ENCODE assay signal across 28 cellular contexts in the genomic region with DNA sequence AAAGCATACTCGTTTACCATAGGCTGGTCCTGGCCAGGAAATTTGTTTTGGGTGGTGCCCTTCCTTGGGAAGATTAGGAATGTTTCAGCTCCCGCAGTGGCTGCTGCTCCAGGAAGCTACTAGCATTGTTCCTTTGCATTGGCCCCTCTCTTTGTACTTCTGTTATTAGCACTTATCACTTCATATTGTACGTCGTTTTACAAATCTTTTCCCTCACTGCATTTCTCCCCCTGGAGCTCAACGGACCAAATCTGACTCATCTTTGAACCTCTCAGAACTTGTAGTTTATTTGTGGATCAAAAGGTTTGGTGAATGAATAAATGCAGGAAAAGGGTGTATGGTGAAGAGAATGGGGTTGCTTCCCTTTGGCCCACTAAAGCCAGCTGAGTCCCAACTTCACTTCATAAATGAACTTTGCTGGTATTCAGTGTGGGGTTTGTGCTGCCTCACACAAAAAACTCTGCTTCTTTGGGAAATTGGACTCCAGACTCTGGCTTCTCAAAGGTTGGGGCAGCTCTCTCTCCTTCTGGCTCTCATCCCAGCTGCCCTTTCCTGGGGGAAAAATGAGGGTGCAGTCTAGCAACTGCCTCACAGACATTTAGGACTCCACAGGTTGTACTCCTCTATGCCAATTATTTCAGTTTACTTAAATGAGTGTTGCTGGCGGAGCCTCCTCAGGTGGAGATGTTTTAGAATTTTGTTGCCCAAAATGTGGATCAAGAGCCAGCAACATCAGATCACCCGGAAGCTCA. TPM values are rescaled to one million over a fixed set of nuclear protein-coding genes. Genes with fewer than 3 reads are reported as not detected.
DNase-seq lines count a peak whose midpoint lies in the region; ATAC-seq and TF ChIP-seq lines count a peak whose summit lies in the region.
"Had no signal": no experiment of that assay in that cellular context is flagged by ENCODE, and none has a peak within 500 bp of the region (broad histone marks: within the 10 kb centered on the region; RNA-seq: fewer than 3 reads in every experiment).

No MANE protein-coding gene starts in this region.

- no peak for TF ChIP-seq EP300 in upper lobe of left lung (IDR thresholded peaks at IDR 0.05)

- 36 to 54% methylated on average over 7 of the region's 7 CpGs for WGBS in upper lobe of left lung, 2 donors

- ATAC-seq in left cardiac atrium (no peak), Right ventricle myocardium inferior (no peak), upper lobe of left lung (ENCODE audit: low FRiP score in 2 of 2) (no peak), HG03571 (IDR thresholded peaks at IDR 0.05; ENCODE audit: unreplicated experiment) (no peak), GM21786 (IDR thresholded peaks at IDR 0.05; ENCODE audit: unreplicated experiment) (no peak), GM21515 (IDR thresholded peaks at IDR 0.05; ENCODE audit: unreplicated experiment) (no peak)
- ATAC-seq: activated CD8-positive, alpha-beta T cell treated with anti-CD3 and anti-CD28 coated beads, Interleukin-2, amount 10 ng/mL, durations not matched to agents 7 days and 5 days; mucosa of descending colon; Panc1 had no signal

- H3K27me3 ChIP-seq in upper lobe of left lung, result no peaks in the 10 kb centered on the region
- H3K27me3 ChIP-seq: breast epithelium, colonic mucosa, sigmoid colon, SJCRH30, stomach, tibial artery had no signal

- no peaks in the 10 kb centered on the region for H3K36me3 ChIP-seq in upper lobe of left lung
- H3K36me3 ChIP-seq: breast epithelium, colonic mucosa, sigmoid colon, SJCRH30, stomach, tibial artery had no signal

- peaks cover 8 to 27% (median 21%) of the 10 kb centered on the region in 4 donors for H3K4me1 ChIP-seq in upper lobe of left lung
- H3K4me1 ChIP-seq: breast epithelium, tibial artery had no signal

- intact Hi-C loops in left cardiac atrium (cut with DNase I) (no loop called here), Right ventricle myocardium inferior (cut with DNase I) (no loop called here)

- DNase-seq in left cardiac atrium (peak; percentile 33), Right ventricle myocardium inferior (ENCODE audit: missing footprints) (no peak), astrocyte of the spinal cord (ENCODE audit: low read depth, low spot score) (peak; percentile 31), iris pigment epithelial cell (ENCODE audit: low read depth) (peak; percentile 72), upper lobe of left lung (no peak)
- DNase-seq: activated CD4-positive, alpha-beta T cell treated with anti-CD3 and anti-CD28 coated beads for 1 hour; activated CD8-positive, alpha-beta T cell treated with anti-CD3 and anti-CD28 coated beads, Interleukin-2, amount 10 ng/mL, durations not matched to agents 7 days and 5 days; activated effector memory CD4-positive, alpha-beta T cell treated with anti-CD3 and anti-CD28 coated beads, Interleukin-2, amount 50 U/mL, for 16 hours; activated T-cell treated with anti-CD3 and anti-CD28 coated beads for 4 hours; colonic mucosa; mucosa of descending colon; MV-4-11; NCI-H146; NCI-H2171; NCI-H524; posterior cingulate gyrus; sigmoid colon; SJCRH30; stimulated activated CD8-positive, alpha-beta memory T cell treated with anti-CD3 and anti-CD28 coated beads, Interleukin-4, amount 100 ng/mL, for 48 hours; stomach; tibial artery had no signal

- TF ChIP-seq POLR2A in upper lobe of left lung (IDR thresholded peaks at IDR 0.05), result no peak

- H3K9me3 ChIP-seq in upper lobe of left lung, result no peaks in the 10 kb centered on the region
- H3K9me3 ChIP-seq: breast epithelium, colonic mucosa, mucosa of descending colon, sigmoid colon, SJCRH30, stomach, tibial artery had no signal

- TF ChIP-seq CTCF in astrocyte of the spinal cord (IDR thresholded peaks at IDR 0.05; ENCODE audit: low read depth, low read length) (no peak), upper lobe of left lung (IDR thresholded peaks at IDR 0.05) (no peak)

- in situ Hi-C loops in astrocyte of the spinal cord (cut with HindIII; ENCODE audit: low sequenced_read_pairs), result no loop called here

- no peak overlapping the region for H3K4me3 ChIP-seq in astrocyte of the spinal cord (ENCODE audit: low read depth, low read length)
- no peak overlapping the region for H3K4me3 ChIP-seq in upper lobe of left lung
- H3K4me3 ChIP-seq: breast epithelium, colonic mucosa, mucosa of descending colon, sigmoid colon, SJCRH30, stomach, tibial artery had no signal

- H3K27ac ChIP-seq in upper lobe of left lung, result peak overlapping the region in 3 of 4 donors; percentile 10 to 62 (median 46)
- H3K27ac ChIP-seq: 22Rv1, breast epithelium, colonic mucosa, sigmoid colon, SJCRH30, tibial artery had no signal

RNA-seq across cellular contexts. Expression of a gene that starts 5.8 kb away (rescaled TPM):
- total RNA-seq in left cardiac atrium (not detected), Right ventricle myocardium inferior (not detected), upper lobe of left lung (under 1 TPM in 2 of 6 donors, not detected in 4; 0.20 to 0.46 TPM)
- total RNA-seq: activated CD8-positive, alpha-beta T cell treated with anti-CD3 and anti-CD28 coated beads, Interleukin-2, amount 10 ng/mL, durations not matched to agents 7 days and 5 days; breast epithelium; mucosa of descending colon; sigmoid colon; stomach; T-helper 1 cell treated with Interleukin-12 subunit alpha and Interleukin-12 subunit beta and Interleukin-4 antibody, amounts not matched to agents 30 ng/mL and 1 ng/mL, for 36 hours had no signal

RNA-seq across cellular contexts. Expression of a gene that starts 6.1 kb away (rescaled TPM):
- total RNA-seq in left cardiac atrium (10 to 100 TPM; 13.1 to 25.8 TPM), Right ventricle myocardium inferior (11.9 TPM), upper lobe of left lung (100 to 1,000 TPM in 1 of 6 donors, 10 to 100 TPM in 5; 39.5 to 183 (median 58.9) TPM)

RNA-seq across cellular contexts. Expression of a gene that starts 42.3 kb away (rescaled TPM):
- total RNA-seq in left cardiac atrium (10 to 100 TPM; 27.5 to 32.5 TPM), Right ventricle myocardium inferior (35.1 TPM), upper lobe of left lung (10 to 100 TPM; 10.7 to 28.3 (median 15.9) TPM)

RNA-seq across cellular contexts. Expression of a gene that starts 54.3 kb away (rescaled TPM):
- total RNA-seq in left cardiac atrium (10 to 100 TPM; 36.7 to 44.4 TPM), Right ventricle myocardium inferior (77.4 TPM), upper lobe of left lung (100 to 1,000 TPM in 1 of 6 donors, 10 to 100 TPM in 5; 19.0 to 263 (median 31.6) TPM)

Comparison
In these comparisons a context has a peak if more than half of its experiments do, and no peak if none do; other contexts are left out.
1. DNase-seq: peak in left cardiac atrium (single experiment), astrocyte of the spinal cord (single experiment) and iris pigment epithelial cell (single experiment); none in Right ventricle myocardium inferior (single experiment) and upper lobe of left lung (0 of 2).